9 cellular contexts compared by ENCODE assay signal in the genomic region with DNA sequence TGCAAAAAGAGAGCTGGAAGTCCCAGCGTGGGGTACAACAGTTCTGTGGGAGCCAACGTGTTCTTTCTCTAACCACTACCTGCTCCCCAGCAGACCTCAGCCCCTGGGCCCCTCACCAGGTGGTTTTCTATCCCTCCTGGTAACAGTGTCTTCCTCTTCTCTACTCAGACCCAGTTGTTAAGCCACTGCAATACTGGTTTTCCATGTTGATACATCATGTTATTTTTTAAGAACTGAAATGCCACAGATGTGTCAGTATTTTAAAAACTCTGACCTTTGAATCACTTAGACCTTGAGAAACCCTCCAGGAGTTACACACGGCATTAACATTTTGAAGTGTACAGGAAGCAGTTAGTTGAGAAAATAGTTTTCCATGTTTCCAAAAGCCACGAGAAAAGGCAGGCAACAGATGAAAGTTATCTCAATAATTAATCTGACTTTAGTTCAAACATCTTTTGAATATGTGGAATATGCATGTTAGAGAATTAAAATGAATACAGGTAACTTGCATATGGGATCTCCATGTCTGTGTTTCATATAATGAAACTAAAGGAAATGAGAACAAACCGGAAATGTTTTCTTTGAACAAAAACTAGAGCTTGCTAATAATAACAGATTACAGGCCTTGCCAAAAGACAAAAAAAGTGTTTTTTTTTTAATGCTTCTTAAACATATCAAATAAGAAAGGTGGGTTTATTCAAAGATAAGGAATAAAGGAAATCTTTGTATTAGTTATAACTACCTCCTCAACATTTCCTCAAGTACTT.
DNase-seq lines count a peak whose midpoint lies in the region; ATAC-seq and TF ChIP-seq lines count a peak whose summit lies in the region.
"Had no signal": no experiment of that assay in that cellular context is flagged by ENCODE, and none has a peak within 500 bp of the region (broad histone marks: within the 10 kb centered on the region; RNA-seq: fewer than 3 reads in every experiment).

No MANE protein-coding gene starts in this region.

- H3K4me2 ChIP-seq in IMR-90 (ENCODE audit: low read depth, low read length) = peak overlapping the region; percentile 26; the same call in 1 of the 2 replicates
- H3K4me2 ChIP-seq in hepatocyte = no peak overlapping the region

- H3K27me3 ChIP-seq in IMR-90 (ENCODE audit: control insufficient read depth, insufficient read depth, low read length) = no peaks in the 10 kb centered on the region
- H3K27me3 ChIP-seq in hepatocyte = no peaks in the 10 kb centered on the region
- H3K27me3 ChIP-seq: brain microvascular endothelial cell had no signal

- H3K9me1 ChIP-seq in IMR-90 (ENCODE audit: insufficient read depth, low read length) = peaks cover 6% of the 10 kb centered on the region

- intact Hi-C loops in IMR-90 (cut with micrococcal nuclease) = no loop called here
- intact Hi-C loops in mucosa of descending colon (cut with DNase I, micrococcal nuclease) = no loop called here

- no peak overlapping the region for H3K27ac Mint-ChIP-seq in endothelial cell (ENCODE audit: unreplicated experiment)

- no peak overlapping the region for H2BK5ac ChIP-seq in IMR-90 (ENCODE audit: low read depth, low read length, poor library complexity, severe bottlenecking)

- no TSS peak for BruUV-seq in IMR-90 (replicated peaks; lab: Mats Ljungman, UMichigan)

- TF ChIP-seq POLR2A in IMR-90 (IDR thresholded peaks at IDR 0.05; ENCODE audit: low read depth, low read length) = no peak

- no peak overlapping the region for H3K56ac ChIP-seq in IMR-90 (ENCODE audit: extremely low read depth, insufficient read depth, low read length)

- no peaks in the 10 kb centered on the region for H3K4me1 ChIP-seq in IMR-90 (ENCODE audit: control insufficient read depth, insufficient read depth, low read length)
- H3K4me1 ChIP-seq in mucosa of descending colon (ENCODE audit: low read depth) = no peaks in the 10 kb centered on the region
- H3K4me1 ChIP-seq in hepatocyte (ENCODE audit: insufficient read depth) = no peaks in the 10 kb centered on the region

- H3K36me3 ChIP-seq in IMR-90 (ENCODE audit: control insufficient read depth, insufficient read depth, low read length) = peaks cover 9% of the 10 kb centered on the region
- H3K36me3 ChIP-seq in mucosa of descending colon (ENCODE audit: low read depth) = no peaks in the 10 kb centered on the region
- H3K36me3 ChIP-seq in hepatocyte (replicated peaks; ENCODE audit: insufficient read depth, low read depth) = no peaks in the 10 kb centered on the region
- H3K36me3 ChIP-seq: brain microvascular endothelial cell had no signal

- H3K27ac ChIP-seq in IMR-90 (ENCODE audit: insufficient read depth, low read length) (no peak overlapping the region), hepatocyte (no peak overlapping the region)
- H3K27ac ChIP-seq: brain microvascular endothelial cell had no signal

- no peaks in the 10 kb centered on the region for H3K27me3 Mint-ChIP-seq in endothelial cell (ENCODE audit: unreplicated experiment)

- H3K14ac ChIP-seq in IMR-90 (replicated peaks; ENCODE audit: low read depth, low read length) = no peak overlapping the region

- H2BK15ac ChIP-seq in IMR-90 (ENCODE audit: low read depth, low read length) = no peak overlapping the region

- H3K9me3 Mint-ChIP-seq in endothelial cell (ENCODE audit: unreplicated experiment) = no peaks in the 10 kb centered on the region

- H3K9me3 ChIP-seq in IMR-90 (ENCODE audit: control insufficient read depth, insufficient read depth, low read length) = no peaks in the 10 kb centered on the region
- H3K9me3 ChIP-seq in mucosa of descending colon = no peaks in the 10 kb centered on the region
- no peaks in the 10 kb centered on the region for H3K9me3 ChIP-seq in hepatocyte (ENCODE audit: low read depth)

- TF ChIP-seq CTCF in IMR-90 (conservative IDR thresholded peaks at IDR 0.05; ENCODE audit: low read depth, low read length) = no peak
- no peak for TF ChIP-seq CTCF in mucosa of descending colon (IDR thresholded peaks at IDR 0.05)
- no peak for TF ChIP-seq CTCF in endothelial cell (IDR thresholded peaks at IDR 0.05; ENCODE audit: unreplicated experiment)
- no peak for TF ChIP-seq CTCF in hepatocyte (IDR thresholded peaks at IDR 0.05; ENCODE audit: poor library complexity)

- H2BK120ac ChIP-seq in IMR-90 (ENCODE audit: low read depth, low read length) = no peak overlapping the region

- H3K4me3 ChIP-seq in IMR-90 (ENCODE audit: insufficient read depth, low read depth, low read length) (no peak overlapping the region), mucosa of descending colon (no peak overlapping the region), hepatocyte (no peak overlapping the region)

- no peaks in the 10 kb centered on the region for H3K79me2 ChIP-seq in hepatocyte

- H2AFZ ChIP-seq in IMR-90 (replicated peaks; ENCODE audit: low read length, poor library complexity) (no peak overlapping the region), hepatocyte (no peak overlapping the region)

- in situ Hi-C loops in IMR-90 (cut with MboI; ENCODE audit: low sequenced_read_pairs) = no loop called here

- H3K79me1 ChIP-seq in IMR-90 (ENCODE audit: low read depth in 1 of 2, low read length in 2 of 2) = no peaks in the 10 kb centered on the region

- no peak overlapping the region for H3K9ac ChIP-seq in IMR-90 (ENCODE audit: low read depth, low read length)

- dilution Hi-C loops in IMR-90 (cut with HindIII; ENCODE audit: low sequenced_read_pairs, unreplicated experiment) = no loop called here

- H3K18ac ChIP-seq in IMR-90 (ENCODE audit: low read depth, low read length) = no peak overlapping the region

- DNase-seq in IMR-90 = no peak
- DNase-seq in mucosa of descending colon = no peak
- no peak for DNase-seq in iPS-NIHi11 (ENCODE audit: low spot score)
- no peak for DNase-seq in HuH-7.5 (ENCODE audit: low spot score)
- no peak for DNase-seq in endothelial cell (ENCODE audit: low spot score)
- DNase-seq in hepatocyte (ENCODE audit: low spot score) = no peak
- DNase-seq: brain microvascular endothelial cell had no signal

- H2AK9ac ChIP-seq in IMR-90 (replicated peaks; ENCODE audit: low read depth, low read length, poor library complexity) = no peak overlapping the region

- CTCF ChIA-PET in IMR-90 (lab: Yijun Ruan, JAX) = no interaction called here

- no peak overlapping the region for H4K91ac ChIP-seq in IMR-90 (ENCODE audit: insufficient read depth, low read depth, low read length)

- no peak overlapping the region for H3K4ac ChIP-seq in IMR-90 (ENCODE audit: low read depth, low read length)

- ATAC-seq in GM18858 (IDR thresholded peaks at IDR 0.05; ENCODE audit: unreplicated experiment) (peak; percentile 32), GM21723 (IDR thresholded peaks at IDR 0.05; ENCODE audit: unreplicated experiment) (peak; percentile 60), IMR-90 (ENCODE audit: low read depth) (no peak), mucosa of descending colon (peak; percentile 37)

- no peak overlapping the region for H3K23ac ChIP-seq in IMR-90 (ENCODE audit: low read depth, low read length)

- no peaks in the 10 kb centered on the region for H4K20me1 ChIP-seq in IMR-90 (ENCODE audit: insufficient read depth, low read length)
- H4K20me1 ChIP-seq in hepatocyte (ENCODE audit: insufficient read depth, poor library complexity, severe bottlenecking) = no peaks in the 10 kb centered on the region

- TF ChIP-seq RAD21 in IMR-90 (IDR thresholded peaks at IDR 0.05; ENCODE audit: low read length) = no peak

- H3K4me1 Mint-ChIP-seq in endothelial cell (ENCODE audit: unreplicated experiment) = peaks cover 3% of the 10 kb centered on the region

- POLR2A ChIA-PET in IMR-90 (lab: Charles Lee; ENCODE audit: unreplicated experiment) = interaction anchor here (0.6 kb wide), 1 partner anchor 1696 kb away, joined by 7 read pairs; no protein-coding TSS in a partner anchor

- no peak overlapping the region for H2AK5ac ChIP-seq in IMR-90 (ENCODE audit: low read depth, low read length)

- H4K8ac ChIP-seq in IMR-90 (ENCODE audit: low read depth in 2 of 2, low read length in 2 of 2) = no peak overlapping the region; a peak in 1 of 4 replicates

- H3K4me3 Mint-ChIP-seq in endothelial cell (ENCODE audit: unreplicated experiment) = no peak overlapping the region

- H3K9me2 ChIP-seq in hepatocyte (replicated peaks; ENCODE audit: insufficient read depth) = no peaks in the 10 kb centered on the region

- H2BK20ac ChIP-seq in IMR-90 (ENCODE audit: low read depth, low read length) = no peak overlapping the region

- H4K5ac ChIP-seq in IMR-90 (ENCODE audit: low read depth, low read length) = no peak overlapping the region

- peaks cover 30% of the 10 kb centered on the region for H3K36me3 Mint-ChIP-seq in endothelial cell (ENCODE audit: low read depth, unreplicated experiment)

- WGBS in IMR-90 (ENCODE audit: extremely low coverage in 2 of 2, insufficient read length in 1 of 2), 2 experiments = no CpG with 5 or more reads among the region's 5 CpGs
- 85% methylated on average over 5 of the region's 5 CpGs for WGBS in hepatocyte (ENCODE audit: low lambda C conversion rate, missing lambda C conversion rate)

TF ChIP-seq in IMR-90, 13 proteins besides CTCF, POLR2A, EP300 and RAD21:
- TF ChIP-seq BHLHE40 (IDR thresholded peaks at IDR 0.05; ENCODE audit: low read depth, low read length) = no peak
TF ChIP-seq in IMR-90: peak in this region for 0.
